In genomic region chr1:162822391-162823200, GRCh38 we compare ENCODE assay signal across 8 cellular contexts. TPM values are rescaled to one million over a fixed set of nuclear protein-coding genes. Genes with fewer than 3 reads are reported as not detected.
DNase-seq lines count a peak whose midpoint lies in the region; ATAC-seq and TF ChIP-seq lines count a peak whose summit lies in the region.

No MANE protein-coding gene starts in this region.

- ATAC-seq in lower lobe of right lung: peak; percentile 65 to 69

- H3K4me1 ChIP-seq in lower lobe of right lung (peaks cover 9% of the 10 kb centered on the region), thyroid gland (peaks cover 0 to 9% of the 10 kb centered on the region in 2 donors)

- H3K27ac ChIP-seq in dorsolateral prefrontal cortex (peak overlapping the region in 58 of 59 donors; percentile 18 to 90 (median 70)), lower lobe of right lung (no peak overlapping the region), thyroid gland (no peak overlapping the region)

- WGBS in thyroid gland, 2 donors: 4% methylated on average over 39 to 44 of the region's 44 CpGs

- TF ChIP-seq POLR2A in thyroid gland (IDR thresholded peaks at IDR 0.05): no peak

- H3K27me3 ChIP-seq in dorsolateral prefrontal cortex (no peaks in the 10 kb centered on the region), lower lobe of right lung (ENCODE audit: low read depth) (peaks cover 34% of the 10 kb centered on the region), thyroid gland (no peaks in the 10 kb centered on the region)

- peak overlapping the region; percentile 41 to 78 (median 61) for H3K4me3 ChIP-seq in dorsolateral prefrontal cortex
- H3K4me3 ChIP-seq in lower lobe of right lung: peak overlapping the region; percentile 37
- peak overlapping the region in 1 of 3 donors; percentile 8 for H3K4me3 ChIP-seq in thyroid gland (replicated peaks in 1 of 3)

- H3K36me3 ChIP-seq in lower lobe of right lung (no peaks in the 10 kb centered on the region), thyroid gland (no peaks in the 10 kb centered on the region)

- intact Hi-C loops in dorsolateral prefrontal cortex (cut with DNase I): no loop called here
- intact Hi-C loops in lower lobe of right lung (cut with DNase I): no loop called here
- intact Hi-C loops in thyroid gland (cut with DNase I): no loop called here

- no peaks in the 10 kb centered on the region for H3K9me3 ChIP-seq in lower lobe of right lung
- H3K9me3 ChIP-seq in thyroid gland: no peaks in the 10 kb centered on the region

- TF ChIP-seq CTCF in dorsolateral prefrontal cortex (IDR thresholded peaks at IDR 0.05 in 54 of 56, conservative IDR thresholded peaks at IDR 0.05 in 2 of 56; ENCODE audit: low read depth in 1 of 56, partially characterized antibody in 56 of 56) (peak in 1 of 56 donors; percentile 11), lower lobe of right lung (IDR thresholded peaks at IDR 0.05) (no peak), thyroid gland (IDR thresholded peaks at IDR 0.05) (no peak)

- peak; percentile 63 for DNase-seq in activated effector memory CD4-positive, alpha-beta T cell treated with anti-CD3 and anti-CD28 coated beads, Interleukin-2, amount 50 U/mL, for 16 hours
- DNase-seq in activated effector memory CD4-positive, alpha-beta T cell treated with Interleukin-2 at 50 U/mL for 16 hours: no peak
- DNase-seq in NCI-H82 treated with DMSO at 0.1 percent for 48 hours (lab: John Stamatoyannopoulos, UW; ENCODE audit: unreplicated experiment): peak; percentile 34
- DNase-seq in dorsolateral prefrontal cortex: peak in 8 of 10 donors; percentile 4 to 64 (median 46)
- no peak for DNase-seq in lower lobe of right lung
- DNase-seq in thyroid gland: peak; percentile 11 to 38
- DNase-seq in stimulated activated CD4-positive, alpha-beta T cell treated with anti-CD3 and anti-CD28 coated beads, Interleukin-4, amount 100 ng/mL, for 1 hour: no peak
- no peak for DNase-seq in T1000 (lab: John Stamatoyannopoulos, UW)

RNA-seq across cellular contexts. Expression of gene HSD17B7, which starts 32.1 kb away (rescaled TPM):
- 10 to 100 TPM; 11.5 to 41.2 (median 23.6) TPM for total RNA-seq in dorsolateral prefrontal cortex
- total RNA-seq in lower lobe of right lung: 25.0 TPM
- 10 to 100 TPM; 23.5 to 32.6 (median 26.3) TPM for total RNA-seq in thyroid gland

RNA-seq across cellular contexts. Expression of gene CCDC190, which starts 38.4 kb away (rescaled TPM):
- total RNA-seq in dorsolateral prefrontal cortex (1 to 10 TPM in 98 of 120 experiments, under 1 TPM in 21, not detected in 1; 0.52 to 6.7 (median 1.9) TPM), lower lobe of right lung (5.2 TPM), thyroid gland (under 1 TPM in 2 of 4 donors, not detected in 2; 0.40 to 0.89 TPM)

Comparison
In these comparisons a context has a peak if more than half of its experiments do, and no peak if none do; other contexts are left out.
1. DNase-seq: peak in activated effector memory CD4-positive, alpha-beta T cell treated with anti-CD3 and anti-CD28 coated beads, Interleukin-2, amount 50 U/mL, for 16 hours (single experiment), NCI-H82 treated with DMSO at 0.1 percent for 48 hours (single experiment), dorsolateral prefrontal cortex (8 of 10) and thyroid gland (2 of 2); none in activated effector memory CD4-positive, alpha-beta T cell treated with Interleukin-2 at 50 U/mL for 16 hours (single experiment), lower lobe of right lung (single experiment), stimulated activated CD4-positive, alpha-beta T cell treated with anti-CD3 and anti-CD28 coated beads, Interleukin-4, amount 100 ng/mL, for 1 hour (single experiment) and T1000 (single experiment).
2. H3K27ac ChIP-seq: peak in dorsolateral prefrontal cortex (58 of 59); none in lower lobe of right lung (single experiment) and thyroid gland (0 of 3).